ENCODE assay signal across 8 cellular contexts in genomic region chr4:169791527-169792156, GRCh38. TPM values are rescaled to one million over a fixed set of nuclear protein-coding genes. Genes with fewer than 3 reads are reported as not detected.
DNase-seq lines count a peak whose midpoint lies in the region; ATAC-seq and TF ChIP-seq lines count a peak whose summit lies in the region.

No MANE protein-coding gene starts in this region.

- peaks cover 6% of the 10 kb centered on the region for H3K4me1 ChIP-seq in Loucy (ENCODE audit: insufficient read depth, low read length, poor library complexity, severe bottlenecking)
- peaks cover 2 to 12% of the 10 kb centered on the region in 2 experiments; a peak in 2 of 4 replicates for H3K4me1 ChIP-seq in SK-N-SH (ENCODE audit: control insufficient read depth in 1 of 2, insufficient read depth in 2 of 2, low read depth in 1 of 2, low read length in 1 of 2)

- CTCF ChIA-PET in SK-N-SH (lab: Yijun Ruan, JAX), result interaction anchor here (0.6 to 2.2 kb wide), 22 partner anchors 8 to 1606 kb away, joined by 3 to 14 read pairs (median 4); partner anchors contain the start of genes MFAP3L and NEK1

- POLR2A ChIA-PET in SK-N-SH (lab: Yijun Ruan, JAX), result no interaction called here

- peaks cover 3% of the 10 kb centered on the region for H3K27me3 ChIP-seq in Loucy (ENCODE audit: insufficient read depth, low read length, poor library complexity, severe bottlenecking)
- no peaks in the 10 kb centered on the region for H3K27me3 ChIP-seq in SK-N-SH (ENCODE audit: insufficient read depth)

- TF ChIP-seq EP300 in SK-N-SH (IDR thresholded peaks at IDR 0.05; ENCODE audit: borderline replicate concordance in 1 of 2, low read depth in 1 of 2, low read length in 1 of 2), result no peak

- H3K9me3 ChIP-seq in Loucy (ENCODE audit: insufficient read depth, low read depth, low read length) (no peaks in the 10 kb centered on the region), SK-N-SH (no peaks in the 10 kb centered on the region)

- no peaks in the 10 kb centered on the region for H3K79me2 ChIP-seq in Loucy (ENCODE audit: insufficient read depth, low read length)
- no peaks in the 10 kb centered on the region for H3K79me2 ChIP-seq in SK-N-SH (ENCODE audit: insufficient read depth)

- TF ChIP-seq CTCF in Loucy (conservative IDR thresholded peaks at IDR 0.05; ENCODE audit: low read length), result peak; percentile 45
- TF ChIP-seq CTCF in SK-N-SH (IDR thresholded peaks at IDR 0.05), result peak; percentile 72

- H2AFZ ChIP-seq in Loucy (ENCODE audit: low read length), result peak overlapping the region; percentile 92
- peak overlapping the region; percentile 60 for H2AFZ ChIP-seq in SK-N-SH (ENCODE audit: low read depth)

- no peaks in the 10 kb centered on the region for H4K20me1 ChIP-seq in Loucy (ENCODE audit: insufficient read depth, low read length, poor library complexity, severe bottlenecking)
- H4K20me1 ChIP-seq in SK-N-SH (ENCODE audit: insufficient read depth), result no peaks in the 10 kb centered on the region

- peak overlapping the region in 1 of 2 experiments; percentile 80; a peak in 2 of 4 replicates for H3K27ac ChIP-seq in SK-N-SH (ENCODE audit: low read depth in 2 of 2, low read length in 1 of 2)

- H3K4me2 ChIP-seq in Loucy (ENCODE audit: low read depth, low read length, poor library complexity, severe bottlenecking), result peak overlapping the region; percentile 83
- H3K4me2 ChIP-seq in SK-N-SH, result peak overlapping the region; percentile 68

- DNase-seq in EL (peak; percentile 73), SK-N-SH (peak; percentile 81), cerebellum (ENCODE audit: low spot score) (peak; percentile 12), kidney glomerular epithelial cell (lab: John Stamatoyannopoulos, UW) (peak; percentile 58)
- peak; percentile 2 for DNase-seq in stimulated activated CD8-positive, alpha-beta memory T cell treated with anti-CD3 and anti-CD28 coated beads, Interleukin-15, amount 100 ng/mL, for 24 hours (ENCODE audit: low read depth)

- H3K9me2 ChIP-seq in Loucy (replicated peaks; ENCODE audit: low read depth, low read length) (no peaks in the 10 kb centered on the region), SK-N-SH (no peaks in the 10 kb centered on the region)

- peak overlapping the region; percentile 54 for H3K4me3 ChIP-seq in Loucy (ENCODE audit: low read length, poor library complexity, severe bottlenecking)
- H3K4me3 ChIP-seq in SK-N-SH (ENCODE audit: low read depth in 2 of 2, low read length in 1 of 2), result peak overlapping the region; percentile 35 to 48

- ATAC-seq in HG02870 (IDR thresholded peaks at IDR 0.05; ENCODE audit: unreplicated experiment) (no peak), HG02678 (IDR thresholded peaks at IDR 0.05; ENCODE audit: unreplicated experiment) (no peak)

- no peaks in the 10 kb centered on the region for H3F3A ChIP-seq in Loucy (ENCODE audit: low read depth)
- peaks cover 12% of the 10 kb centered on the region for H3F3A ChIP-seq in SK-N-SH (replicated peaks; ENCODE audit: insufficient read depth)

- TF ChIP-seq RAD21 in SK-N-SH (IDR thresholded peaks at IDR 0.05; ENCODE audit: low read length), result peak; percentile 70

- no peak overlapping the region for H3K9ac ChIP-seq in Loucy (ENCODE audit: low read depth, low read length, poor library complexity, severe bottlenecking)
- H3K9ac ChIP-seq in SK-N-SH, result peak overlapping the region; percentile 3; the same call in 1 of the 2 replicates

- H3K36me3 ChIP-seq in Loucy (ENCODE audit: insufficient read depth, low read length) (no peaks in the 10 kb centered on the region), SK-N-SH (replicated peaks in 1 of 2; ENCODE audit: control insufficient read depth in 1 of 2, insufficient read depth in 2 of 2, low read length in 1 of 2) (no peaks in the 10 kb centered on the region)

- WGBS in SK-N-SH (ENCODE audit: low lambda C conversion rate), result 8% methylated on average over 19 of the region's 29 CpGs

TF ChIP-seq in SK-N-SH, 30 proteins besides CTCF, POLR2A, EP300 and RAD21:
- TF ChIP-seq FOSL2 (IDR thresholded peaks at IDR 0.05; ENCODE audit: borderline replicate concordance, low read depth), result no peak
- TF ChIP-seq FOXM1 (IDR thresholded peaks at IDR 0.05; ENCODE audit: low read depth), result no peak
- TF ChIP-seq RCOR1 (IDR thresholded peaks at IDR 0.05; ENCODE audit: low read length), result peak; percentile 59
- no peak for TF ChIP-seq ELF1 (IDR thresholded peaks at IDR 0.05)
- 0 out of 2 replicates have a peak, but pooled peaks have one; percentile 26 for TF ChIP-seq MAX (IDR thresholded peaks at IDR 0.05; ENCODE audit: low read depth)
- TF ChIP-seq POLR2AphosphoS5 (IDR thresholded peaks at IDR 0.05; ENCODE audit: low read depth, low read length), result no peak
- peak; percentile 17; the same call in 1 of the 2 replicates for TF ChIP-seq TAF1 (IDR thresholded peaks at IDR 0.05; ENCODE audit: borderline replicate concordance, low read depth, low read length)
- TF ChIP-seq GABPA (IDR thresholded peaks at IDR 0.05; ENCODE audit: low read depth), result 0 out of 2 replicates have a peak, but pooled peaks have one; percentile 9
- 0 out of 2 replicates have a peak, but pooled peaks have one; percentile 27 for TF ChIP-seq GATA2 (CRISPR knock-in tag; IDR thresholded peaks at IDR 0.05)
- TF ChIP-seq NFIC (IDR thresholded peaks at IDR 0.05; ENCODE audit: borderline replicate concordance), result no peak
- peak; percentile 57 for TF ChIP-seq SMC3 (IDR thresholded peaks at IDR 0.05; ENCODE audit: low read depth, low read length)
- peak; percentile 29; the same call in 1 of the 2 replicates for TF ChIP-seq MXI1 (IDR thresholded peaks at IDR 0.05; ENCODE audit: low read depth, low read length)
- TF ChIP-seq CHD2 (IDR thresholded peaks at IDR 0.05; ENCODE audit: low read length, partially characterized antibody), result peak; percentile 40
- no peak for TF ChIP-seq NRF1 (IDR thresholded peaks at IDR 0.05; ENCODE audit: low read depth, low read length)

RNA-seq across cellular contexts. Expression of gene HPF1, which starts 33.9 kb away (rescaled TPM):
- 23.0 and 23.5 TPM in 2 replicates for polyA plus RNA-seq in SK-N-SH (2012; rRNA removed)
- 40.1 and 45.9 TPM in 2 replicates for polyA plus RNA-seq in SK-N-SH (2012; cell fraction: cytosol; rRNA removed)
- polyA plus RNA-seq in SK-N-SH (2012; cell fraction: nucleus; rRNA removed), result 11.5 and 12.8 TPM in 2 replicates
- 20.4 TPM for total RNA-seq in cerebellum

Comparison
In these comparisons a context has a peak if more than half of its experiments do, and no peak if none do; other contexts are left out.
1. DNase-seq: peak in every context shown above with its lines; median percentile 81 in SK-N-SH; 73 in EL; 58 in kidney glomerular epithelial cell; 12 in cerebellum; 2 in stimulated activated CD8-positive, alpha-beta memory T cell treated with anti-CD3 and anti-CD28 coated beads, Interleukin-15, amount 100 ng/mL, for 24 hours.